In the genomic region with DNA sequence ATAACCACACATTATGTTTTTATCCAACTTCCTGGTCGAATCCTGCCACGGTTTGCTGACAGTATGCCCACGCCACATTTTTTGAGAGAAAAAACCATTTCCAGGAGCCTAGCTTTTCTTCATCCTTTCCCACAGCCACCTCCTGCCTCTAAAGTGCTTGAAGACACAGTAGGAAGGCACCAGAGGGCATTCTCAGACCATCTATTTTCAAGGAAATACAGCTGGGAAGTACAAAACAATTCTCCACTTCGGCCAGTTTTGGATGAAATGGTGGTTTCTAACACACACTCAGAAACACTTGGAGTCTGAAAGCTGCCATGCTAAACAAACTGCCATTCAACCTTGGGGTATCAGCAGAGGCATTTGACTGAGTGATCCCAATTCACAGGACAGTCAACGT, we compare ENCODE assay signal across 10 cellular contexts.
DNase-seq lines count a peak whose midpoint lies in the region; FAIRE-seq and TF ChIP-seq lines count a peak whose summit lies in the region.
"Had no signal": no experiment of that assay in that cellular context is flagged by ENCODE, and none has a peak within 500 bp of the region (broad histone marks: within the 10 kb centered on the region; RNA-seq: fewer than 3 reads in every experiment).

No MANE protein-coding gene starts in this region.

- H3K36me3 Mint-ChIP-seq in HFFc6 (ENCODE audit: low read depth): no peaks in the 10 kb centered on the region
- peaks cover 15% of the 10 kb centered on the region for H3K36me3 Mint-ChIP-seq in activated T-helper 1 cell treated with anti-CD3 and anti-CD28 coated beads, Interleukin-12 subunit alpha, Interleukin-12 subunit beta, Interleukin-2, Interleukin-4 antibody, amounts not matched to agents 30 ng/mL and 10 ng/mL and 1 ng/mL, durations not matched to agents 14 hours and 24 hours and 36 hours (ENCODE audit: low read depth)

- TF ChIP-seq POLR2A in prostate gland (IDR thresholded peaks at IDR 0.05): no peak

- H3K9me3 Mint-ChIP-seq in HFFc6: no peaks in the 10 kb centered on the region
- H3K9me3 Mint-ChIP-seq in activated T-helper 1 cell treated with anti-CD3 and anti-CD28 coated beads, Interleukin-12 subunit alpha, Interleukin-12 subunit beta, Interleukin-2, Interleukin-4 antibody, amounts not matched to agents 30 ng/mL and 10 ng/mL and 1 ng/mL, durations not matched to agents 14 hours and 24 hours and 36 hours: peaks cover 6% of the 10 kb centered on the region

- no peaks in the 10 kb centered on the region for H3K79me2 ChIP-seq in keratinocyte (ENCODE audit: control insufficient read depth, insufficient read depth, low read length)

- intact Hi-C loops in A673 (cut with micrococcal nuclease; ENCODE audit: unreplicated experiment) (no loop called here), ascending aorta (cut with DNase I) (loop anchor here (5.0 to 10.0 kb wide), 4 partner anchors 188 to 1068 kb away; no protein-coding TSS in a partner anchor), prostate gland (cut with DNase I) (no loop called here)
- intact Hi-C loops in activated T-helper 1 cell treated with anti-CD3 and anti-CD28 coated beads, Interleukin-12 subunit alpha, Interleukin-12 subunit beta, Interleukin-2, Interleukin-4 antibody, amounts not matched to agents 30 ng/mL and 10 ng/mL and 1 ng/mL, durations not matched to agents 14 hours and 24 hours and 36 hours (cut with micrococcal nuclease): loop anchor here (2.0 kb wide), 2 partner anchors 24 to 312 kb away; no protein-coding TSS in a partner anchor

- FAIRE-seq in keratinocyte (lab: Jason Lieb, UNC): peak; percentile 61

- H3K4me1 ChIP-seq in A673 (ENCODE audit: insufficient read depth, low read length, poor library complexity, severe bottlenecking) (no peaks in the 10 kb centered on the region), ascending aorta (peaks cover 0 to 10% of the 10 kb centered on the region in 2 donors), keratinocyte (ENCODE audit: control insufficient read depth, extremely low read depth, insufficient read depth, low read length) (peaks cover 16% of the 10 kb centered on the region), prostate gland (replicated peaks) (no peaks in the 10 kb centered on the region)

- H3K27me3 ChIP-seq in A673 (replicated peaks; ENCODE audit: insufficient read depth, low read depth, low read length, poor library complexity) (peaks cover 15% of the 10 kb centered on the region), ascending aorta (no peaks in the 10 kb centered on the region), keratinocyte (ENCODE audit: control insufficient read depth, extremely low read depth, insufficient read depth, low read length) (no peaks in the 10 kb centered on the region), prostate gland (replicated peaks; ENCODE audit: insufficient read depth) (no peaks in the 10 kb centered on the region)

- POLR2A ChIA-PET in A673 (lab: Charles Lee; ENCODE audit: low non-redundant PET): no interaction called here

- 62% methylated on average over 5 of the region's 5 CpGs for WGBS in prostate gland

- no peak overlapping the region for H3K27ac Mint-ChIP-seq in HFFc6
- H3K27ac Mint-ChIP-seq in activated T-helper 1 cell treated with anti-CD3 and anti-CD28 coated beads, Interleukin-12 subunit alpha, Interleukin-12 subunit beta, Interleukin-2, Interleukin-4 antibody, amounts not matched to agents 30 ng/mL and 10 ng/mL and 1 ng/mL, durations not matched to agents 14 hours and 24 hours and 36 hours: no peak overlapping the region

- DNase-seq in A673 (ENCODE audit: low spot score): peak; percentile 41
- DNase-seq in HFFc6: peak; percentile 65
- DNase-seq in ascending aorta (ENCODE audit: low spot score in 2 of 2): no peak
- no peak for DNase-seq in keratinocyte (ENCODE audit: low read depth, low spot score)
- no peak for DNase-seq in prostate gland (ENCODE audit: low spot score)
- no peak for DNase-seq in activated T-helper 1 cell treated with anti-CD3 and anti-CD28 coated beads, Interleukin-12 subunit alpha, Interleukin-12 subunit beta, Interleukin-2, Interleukin-4 antibody, amounts not matched to agents 30 ng/mL and 10 ng/mL and 1 ng/mL, durations not matched to agents 14 hours and 24 hours and 36 hours (ENCODE audit: low spot score)
- DNase-seq in COLO829 (ENCODE audit: low spot score): no peak
- no peak for DNase-seq in NCI-H187 (lab: John Stamatoyannopoulos, UW)
- DNase-seq: central memory CD4-positive, alpha-beta T cell; NCI-H146 had no signal

- CTCF ChIA-PET in A673 (lab: Charles Lee): interaction anchor here (1.0 kb wide), 1 partner anchor 1066 kb away, joined by 3 read pairs; no protein-coding TSS in a partner anchor

- no peak overlapping the region for H3K4me3 ChIP-seq in A673 (ENCODE audit: low read depth, low read length, poor library complexity, severe bottlenecking)
- H3K4me3 ChIP-seq in ascending aorta: no peak overlapping the region
- H3K4me3 ChIP-seq in keratinocyte (ENCODE audit: control insufficient read depth in 2 of 3, extremely low read depth in 1 of 3, insufficient read depth in 2 of 3, low read depth in 1 of 3, low read length in 3 of 3): no peak overlapping the region
- no peak overlapping the region for H3K4me3 ChIP-seq in prostate gland

- no TSS peak for BruUV-seq in A673 (replicated peaks; lab: Mats Ljungman, UMichigan)

- H3K4me1 Mint-ChIP-seq in HFFc6 (ENCODE audit: low read depth): peaks cover 35% of the 10 kb centered on the region
- H3K4me1 Mint-ChIP-seq in activated T-helper 1 cell treated with anti-CD3 and anti-CD28 coated beads, Interleukin-12 subunit alpha, Interleukin-12 subunit beta, Interleukin-2, Interleukin-4 antibody, amounts not matched to agents 30 ng/mL and 10 ng/mL and 1 ng/mL, durations not matched to agents 14 hours and 24 hours and 36 hours (ENCODE audit: low read depth): peaks cover 68% of the 10 kb centered on the region

- no peaks in the 10 kb centered on the region for H3K9me3 ChIP-seq in A673 (ENCODE audit: low read depth, low read length, poor library complexity, severe bottlenecking)
- no peaks in the 10 kb centered on the region for H3K9me3 ChIP-seq in ascending aorta
- H3K9me3 ChIP-seq in keratinocyte (ENCODE audit: control insufficient read depth, low read depth, low read length): no peaks in the 10 kb centered on the region
- H3K9me3 ChIP-seq in prostate gland: no peaks in the 10 kb centered on the region

- H3K4me3 Mint-ChIP-seq in HFFc6: no peak overlapping the region
- no peak overlapping the region for H3K4me3 Mint-ChIP-seq in activated T-helper 1 cell treated with anti-CD3 and anti-CD28 coated beads, Interleukin-12 subunit alpha, Interleukin-12 subunit beta, Interleukin-2, Interleukin-4 antibody, amounts not matched to agents 30 ng/mL and 10 ng/mL and 1 ng/mL, durations not matched to agents 14 hours and 24 hours and 36 hours

- no peaks in the 10 kb centered on the region for H3K9me1 ChIP-seq in keratinocyte (ENCODE audit: control insufficient read depth, extremely low read depth, insufficient read depth, low read length)

- H3K27ac ChIP-seq in A673 (ENCODE audit: low read depth, low read length, poor library complexity, severe bottlenecking): no peak overlapping the region
- peak overlapping the region in 1 of 2 donors; percentile 32 for H3K27ac ChIP-seq in ascending aorta
- peak overlapping the region; percentile 89 for H3K27ac ChIP-seq in keratinocyte (ENCODE audit: control insufficient read depth, insufficient read depth, low read length)
- no peak overlapping the region for H3K27ac ChIP-seq in prostate gland

- H3K27me3 Mint-ChIP-seq in HFFc6 (ENCODE audit: insufficient read depth): no peaks in the 10 kb centered on the region
- no peaks in the 10 kb centered on the region for H3K27me3 Mint-ChIP-seq in activated T-helper 1 cell treated with anti-CD3 and anti-CD28 coated beads, Interleukin-12 subunit alpha, Interleukin-12 subunit beta, Interleukin-2, Interleukin-4 antibody, amounts not matched to agents 30 ng/mL and 10 ng/mL and 1 ng/mL, durations not matched to agents 14 hours and 24 hours and 36 hours (ENCODE audit: insufficient read depth)

- TF ChIP-seq CTCF in A673 (conservative IDR thresholded peaks at IDR 0.05; ENCODE audit: low read depth, low read length) (peak; percentile 42), HFFc6 (IDR thresholded peaks at IDR 0.05) (peak; percentile 70), ascending aorta (IDR thresholded peaks at IDR 0.05) (peak in 2 of 3 experiments; percentile 48 to 70), keratinocyte (optimal IDR thresholded peaks at IDR 0.05 in 1 of 3, IDR thresholded peaks at IDR 0.05 in 1 of 3, conservative IDR thresholded peaks at IDR 0.05 in 1 of 3; ENCODE audit: extremely low read depth in 1 of 3, insufficient read depth in 2 of 3, low read length in 3 of 3) (peak; percentile 19 to 45 (median 42)), prostate gland (IDR thresholded peaks at IDR 0.05) (peak in 2 of 4 experiments; percentile 16 to 20)

- H2AFZ ChIP-seq in keratinocyte (ENCODE audit: control insufficient read depth, low read length): no peak overlapping the region

- dilution Hi-C loops in keratinocyte (cut with MboI; ENCODE audit: extremely low pct_ligation_motif_present, low sequenced_read_pairs): no loop called here

- no peaks in the 10 kb centered on the region for H3K36me3 ChIP-seq in A673 (ENCODE audit: insufficient read depth, low read length, poor library complexity, severe bottlenecking)
- no peaks in the 10 kb centered on the region for H3K36me3 ChIP-seq in ascending aorta
- no peaks in the 10 kb centered on the region for H3K36me3 ChIP-seq in keratinocyte (ENCODE audit: control insufficient read depth in 2 of 2, extremely low read depth in 1 of 2, insufficient read depth in 2 of 2, low read length in 2 of 2)
- no peaks in the 10 kb centered on the region for H3K36me3 ChIP-seq in prostate gland

- no peak overlapping the region for H3K9ac ChIP-seq in keratinocyte (ENCODE audit: control insufficient read depth, extremely low read depth, insufficient read depth, low read length)

- no peaks in the 10 kb centered on the region for H4K20me1 ChIP-seq in keratinocyte (ENCODE audit: control insufficient read depth, extremely low read depth, insufficient read depth, low read length)

- no peak overlapping the region for H3K4me2 ChIP-seq in keratinocyte (ENCODE audit: control insufficient read depth, extremely low read depth, insufficient read depth, low read depth, low read length)

Comparison
In these comparisons a context has a peak if more than half of its experiments do, and no peak if none do; other contexts are left out.
1. DNase-seq: peak in A673 (single experiment) and HFFc6 (single experiment); none in ascending aorta (0 of 2), keratinocyte (single experiment), prostate gland (single experiment), activated T-helper 1 cell treated with anti-CD3 and anti-CD28 coated beads, Interleukin-12 subunit alpha, Interleukin-12 subunit beta, Interleukin-2, Interleukin-4 antibody, amounts not matched to agents 30 ng/mL and 10 ng/mL and 1 ng/mL, durations not matched to agents 14 hours and 24 hours and 36 hours (single experiment), COLO829 (single experiment) and NCI-H187 (0 of 2).
2. intact Hi-C loops: an anchor here in ascending aorta (5.0 to 10.0 kb wide) and activated T-helper 1 cell treated with anti-CD3 and anti-CD28 coated beads, Interleukin-12 subunit alpha, Interleukin-12 subunit beta, Interleukin-2, Interleukin-4 antibody, amounts not matched to agents 30 ng/mL and 10 ng/mL and 1 ng/mL, durations not matched to agents 14 hours and 24 hours and 36 hours (2.0 kb wide); none called in A673 and prostate gland.